ENCODE assay signal across 1 cellular context in genomic region chr1:160209656-160210046, GRCh38.
TF ChIP-seq lines count a peak whose summit lies in the region.

No MANE protein-coding gene starts in this region.

TF ChIP-seq in H1, 55 proteins besides CTCF, POLR2A, EP300 and RAD21:
- TF ChIP-seq SIN3A (conservative IDR thresholded peaks at IDR 0.05 in 1 of 2, IDR thresholded peaks at IDR 0.05 in 1 of 2; ENCODE audit: low read depth in 1 of 2, low read length in 2 of 2) = 0 out of 4 replicates have a peak, but pooled peaks of 1 of the 2 experiments have one; percentile 26
- TF ChIP-seq KDM4A (IDR thresholded peaks at IDR 0.05; ENCODE audit: low read depth, low read length, severe bottlenecking) = no peak
- TF ChIP-seq POU5F1 (IDR thresholded peaks at IDR 0.05; ENCODE audit: low read depth, low read length) = no peak
TF ChIP-seq in H1: peak in this region for 1.
